In genomic region chr4:76058888-76059426, GRCh38 we compare ENCODE assay signal across 1 cellular context.
TF ChIP-seq lines count a peak whose summit lies in the region.

No MANE protein-coding gene starts in this region.

TF ChIP-seq in H1, 55 proteins besides CTCF, POLR2A, EP300 and RAD21:
- TF ChIP-seq CBX8 (IDR thresholded peaks at IDR 0.05; ENCODE audit: borderline replicate concordance, low read depth, low read length): no peak
- TF ChIP-seq POU5F1 (IDR thresholded peaks at IDR 0.05; ENCODE audit: low read depth, low read length): no peak
- no peak for TF ChIP-seq ASH2L (IDR thresholded peaks at IDR 0.05; ENCODE audit: low read length)
- TF ChIP-seq SUZ12 (IDR thresholded peaks at IDR 0.05; ENCODE audit: low read length): no peak
- no peak for TF ChIP-seq ZNF274 (IDR thresholded peaks at IDR 0.05; ENCODE audit: borderline replicate concordance, extremely low read depth, low read length)
- TF ChIP-seq, protein P1, sequence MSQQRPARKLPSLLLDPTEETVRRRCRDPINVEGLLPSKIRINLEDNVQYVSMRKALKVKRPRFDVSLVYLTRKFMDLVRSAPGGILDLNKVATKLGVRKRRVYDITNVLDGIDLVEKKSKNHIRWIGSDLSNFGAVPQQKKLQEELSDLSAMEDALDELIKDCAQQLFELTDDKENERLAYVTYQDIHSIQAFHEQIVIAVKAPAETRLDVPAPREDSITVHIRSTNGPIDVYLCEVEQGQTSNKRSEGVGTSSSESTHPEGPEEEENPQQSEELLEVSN (IDR thresholded peaks at IDR 0.05): no peak
- TF ChIP-seq EZH2 (IDR thresholded peaks at IDR 0.05; ENCODE audit: low read depth, low read length, severe bottlenecking): no peak
- TF ChIP-seq SIX5 (IDR thresholded peaks at IDR 0.05; ENCODE audit: low read depth, low read length): no peak
- no peak for TF ChIP-seq NANOG (IDR thresholded peaks at IDR 0.05; ENCODE audit: insufficient read depth, low read depth, low read length, poor library complexity, severe bottlenecking)
- no peak for TF ChIP-seq SAP30 (IDR thresholded peaks at IDR 0.05; ENCODE audit: insufficient read depth, insufficient replicate concordance, low read length)
- no peak for TF ChIP-seq BRCA1 (IDR thresholded peaks at IDR 0.05; ENCODE audit: low read depth, low read length)
- TF ChIP-seq, protein P2, sequence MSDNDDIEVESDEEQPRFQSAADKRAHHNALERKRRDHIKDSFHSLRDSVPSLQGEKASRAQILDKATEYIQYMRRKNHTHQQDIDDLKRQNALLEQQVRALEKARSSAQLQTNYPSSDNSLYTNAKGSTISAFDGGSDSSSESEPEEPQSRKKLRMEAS (IDR thresholded peaks at IDR 0.05): no peak
- TF ChIP-seq, protein P3, sequence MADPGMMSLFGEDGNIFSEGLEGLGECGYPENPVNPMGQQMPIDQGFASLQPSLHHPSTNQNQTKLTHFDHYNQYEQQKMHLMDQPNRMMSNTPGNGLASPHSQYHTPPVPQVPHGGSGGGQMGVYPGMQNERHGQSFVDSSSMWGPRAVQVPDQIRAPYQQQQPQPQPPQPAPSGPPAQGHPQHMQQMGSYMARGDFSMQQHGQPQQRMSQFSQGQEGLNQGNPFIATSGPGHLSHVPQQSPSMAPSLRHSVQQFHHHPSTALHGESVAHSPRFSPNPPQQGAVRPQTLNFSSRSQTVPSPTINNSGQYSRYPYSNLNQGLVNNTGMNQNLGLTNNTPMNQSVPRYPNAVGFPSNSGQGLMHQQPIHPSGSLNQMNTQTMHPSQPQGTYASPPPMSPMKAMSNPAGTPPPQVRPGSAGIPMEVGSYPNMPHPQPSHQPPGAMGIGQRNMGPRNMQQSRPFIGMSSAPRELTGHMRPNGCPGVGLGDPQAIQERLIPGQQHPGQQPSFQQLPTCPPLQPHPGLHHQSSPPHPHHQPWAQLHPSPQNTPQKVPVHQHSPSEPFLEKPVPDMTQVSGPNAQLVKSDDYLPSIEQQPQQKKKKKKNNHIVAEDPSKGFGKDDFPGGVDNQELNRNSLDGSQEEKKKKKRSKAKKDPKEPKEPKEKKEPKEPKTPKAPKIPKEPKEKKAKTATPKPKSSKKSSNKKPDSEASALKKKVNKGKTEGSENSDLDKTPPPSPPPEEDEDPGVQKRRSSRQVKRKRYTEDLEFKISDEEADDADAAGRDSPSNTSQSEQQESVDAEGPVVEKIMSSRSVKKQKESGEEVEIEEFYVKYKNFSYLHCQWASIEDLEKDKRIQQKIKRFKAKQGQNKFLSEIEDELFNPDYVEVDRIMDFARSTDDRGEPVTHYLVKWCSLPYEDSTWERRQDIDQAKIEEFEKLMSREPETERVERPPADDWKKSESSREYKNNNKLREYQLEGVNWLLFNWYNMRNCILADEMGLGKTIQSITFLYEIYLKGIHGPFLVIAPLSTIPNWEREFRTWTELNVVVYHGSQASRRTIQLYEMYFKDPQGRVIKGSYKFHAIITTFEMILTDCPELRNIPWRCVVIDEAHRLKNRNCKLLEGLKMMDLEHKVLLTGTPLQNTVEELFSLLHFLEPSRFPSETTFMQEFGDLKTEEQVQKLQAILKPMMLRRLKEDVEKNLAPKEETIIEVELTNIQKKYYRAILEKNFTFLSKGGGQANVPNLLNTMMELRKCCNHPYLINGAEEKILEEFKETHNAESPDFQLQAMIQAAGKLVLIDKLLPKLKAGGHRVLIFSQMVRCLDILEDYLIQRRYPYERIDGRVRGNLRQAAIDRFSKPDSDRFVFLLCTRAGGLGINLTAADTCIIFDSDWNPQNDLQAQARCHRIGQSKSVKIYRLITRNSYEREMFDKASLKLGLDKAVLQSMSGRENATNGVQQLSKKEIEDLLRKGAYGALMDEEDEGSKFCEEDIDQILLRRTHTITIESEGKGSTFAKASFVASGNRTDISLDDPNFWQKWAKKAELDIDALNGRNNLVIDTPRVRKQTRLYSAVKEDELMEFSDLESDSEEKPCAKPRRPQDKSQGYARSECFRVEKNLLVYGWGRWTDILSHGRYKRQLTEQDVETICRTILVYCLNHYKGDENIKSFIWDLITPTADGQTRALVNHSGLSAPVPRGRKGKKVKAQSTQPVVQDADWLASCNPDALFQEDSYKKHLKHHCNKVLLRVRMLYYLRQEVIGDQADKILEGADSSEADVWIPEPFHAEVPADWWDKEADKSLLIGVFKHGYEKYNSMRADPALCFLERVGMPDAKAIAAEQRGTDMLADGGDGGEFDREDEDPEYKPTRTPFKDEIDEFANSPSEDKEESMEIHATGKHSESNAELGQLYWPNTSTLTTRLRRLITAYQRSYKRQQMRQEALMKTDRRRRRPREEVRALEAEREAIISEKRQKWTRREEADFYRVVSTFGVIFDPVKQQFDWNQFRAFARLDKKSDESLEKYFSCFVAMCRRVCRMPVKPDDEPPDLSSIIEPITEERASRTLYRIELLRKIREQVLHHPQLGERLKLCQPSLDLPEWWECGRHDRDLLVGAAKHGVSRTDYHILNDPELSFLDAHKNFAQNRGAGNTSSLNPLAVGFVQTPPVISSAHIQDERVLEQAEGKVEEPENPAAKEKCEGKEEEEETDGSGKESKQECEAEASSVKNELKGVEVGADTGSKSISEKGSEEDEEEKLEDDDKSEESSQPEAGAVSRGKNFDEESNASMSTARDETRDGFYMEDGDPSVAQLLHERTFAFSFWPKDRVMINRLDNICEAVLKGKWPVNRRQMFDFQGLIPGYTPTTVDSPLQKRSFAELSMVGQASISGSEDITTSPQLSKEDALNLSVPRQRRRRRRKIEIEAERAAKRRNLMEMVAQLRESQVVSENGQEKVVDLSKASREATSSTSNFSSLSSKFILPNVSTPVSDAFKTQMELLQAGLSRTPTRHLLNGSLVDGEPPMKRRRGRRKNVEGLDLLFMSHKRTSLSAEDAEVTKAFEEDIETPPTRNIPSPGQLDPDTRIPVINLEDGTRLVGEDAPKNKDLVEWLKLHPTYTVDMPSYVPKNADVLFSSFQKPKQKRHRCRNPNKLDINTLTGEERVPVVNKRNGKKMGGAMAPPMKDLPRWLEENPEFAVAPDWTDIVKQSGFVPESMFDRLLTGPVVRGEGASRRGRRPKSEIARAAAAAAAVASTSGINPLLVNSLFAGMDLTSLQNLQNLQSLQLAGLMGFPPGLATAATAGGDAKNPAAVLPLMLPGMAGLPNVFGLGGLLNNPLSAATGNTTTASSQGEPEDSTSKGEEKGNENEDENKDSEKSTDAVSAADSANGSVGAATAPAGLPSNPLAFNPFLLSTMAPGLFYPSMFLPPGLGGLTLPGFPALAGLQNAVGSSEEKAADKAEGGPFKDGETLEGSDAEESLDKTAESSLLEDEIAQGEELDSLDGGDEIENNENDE (IDR thresholded peaks at IDR 0.05; ENCODE audit: insufficient replicate concordance, low read length): no peak
- no peak for TF ChIP-seq CTBP2 (IDR thresholded peaks at IDR 0.05; ENCODE audit: borderline replicate concordance, insufficient read depth, insufficient read length, low read length)
- no peak for TF ChIP-seq CBX5 (IDR thresholded peaks at IDR 0.05; ENCODE audit: low read depth, low read length)
- TF ChIP-seq CREB1 (IDR thresholded peaks at IDR 0.05): no peak
